Comparison of ENCODE assay signal across 17 cellular contexts in genomic region chr1:100972185-100972584, GRCh38.
"Had no signal": no experiment of that assay in that cellular context is flagged by ENCODE, and none has a peak within 500 bp of the region (broad histone marks: within the 10 kb centered on the region; RNA-seq: fewer than 3 reads in every experiment).

No MANE protein-coding gene starts in this region.

- H3K4me3 ChIP-seq: coronary artery, gastroesophageal sphincter, left lung, neural progenitor cell, pancreas, stomach, thyroid gland had no signal

- H3K9me3 ChIP-seq: gastroesophageal sphincter, left lung, pancreas, stomach, thyroid gland had no signal

- H3K27me3 ChIP-seq: gastroesophageal sphincter, left lung, neural progenitor cell, pancreas, stomach, thyroid gland had no signal

- H3K9ac ChIP-seq: neural progenitor cell had no signal

- H3K4me1 ChIP-seq: gastroesophageal sphincter, pancreas had no signal

- H3K4me2 ChIP-seq: neural progenitor cell had no signal

- H3K27ac ChIP-seq: coronary artery, epithelial cell of prostate, gastroesophageal sphincter, left lung, pancreas, stomach, thyroid gland had no signal

- ATAC-seq: activated CD4-positive, alpha-beta T cell treated with anti-CD3 and anti-CD28 coated beads for 36 hours; gastroesophageal sphincter; left lung; pancreas had no signal

- DNase-seq: activated CD4-positive, alpha-beta memory T cell treated with anti-CD3 and anti-CD28 coated beads, Interleukin-2, amount 10 ng/mL, durations not matched to agents 7 days and 5 days; activated CD4-positive, alpha-beta T cell treated with anti-CD3 and anti-CD28 coated beads for 36 hours; activated CD8-positive, alpha-beta memory T cell treated with anti-CD3 and anti-CD28 coated beads, Interleukin-2, amount 50 U/mL, for 4 hours; activated naive CD4-positive, alpha-beta T cell; aorta; effector CD8-positive, alpha-beta T cell; left lung; mesenchymal stem cell; pancreas; retina; stimulated activated CD4-positive, alpha-beta T cell treated with anti-CD3 and anti-CD28 coated beads, Interleukin-4, amount 100 ng/mL, for 4 hours; stomach; thyroid gland had no signal

- H3K36me3 ChIP-seq: neural progenitor cell had no signal
